In the genomic region with DNA sequence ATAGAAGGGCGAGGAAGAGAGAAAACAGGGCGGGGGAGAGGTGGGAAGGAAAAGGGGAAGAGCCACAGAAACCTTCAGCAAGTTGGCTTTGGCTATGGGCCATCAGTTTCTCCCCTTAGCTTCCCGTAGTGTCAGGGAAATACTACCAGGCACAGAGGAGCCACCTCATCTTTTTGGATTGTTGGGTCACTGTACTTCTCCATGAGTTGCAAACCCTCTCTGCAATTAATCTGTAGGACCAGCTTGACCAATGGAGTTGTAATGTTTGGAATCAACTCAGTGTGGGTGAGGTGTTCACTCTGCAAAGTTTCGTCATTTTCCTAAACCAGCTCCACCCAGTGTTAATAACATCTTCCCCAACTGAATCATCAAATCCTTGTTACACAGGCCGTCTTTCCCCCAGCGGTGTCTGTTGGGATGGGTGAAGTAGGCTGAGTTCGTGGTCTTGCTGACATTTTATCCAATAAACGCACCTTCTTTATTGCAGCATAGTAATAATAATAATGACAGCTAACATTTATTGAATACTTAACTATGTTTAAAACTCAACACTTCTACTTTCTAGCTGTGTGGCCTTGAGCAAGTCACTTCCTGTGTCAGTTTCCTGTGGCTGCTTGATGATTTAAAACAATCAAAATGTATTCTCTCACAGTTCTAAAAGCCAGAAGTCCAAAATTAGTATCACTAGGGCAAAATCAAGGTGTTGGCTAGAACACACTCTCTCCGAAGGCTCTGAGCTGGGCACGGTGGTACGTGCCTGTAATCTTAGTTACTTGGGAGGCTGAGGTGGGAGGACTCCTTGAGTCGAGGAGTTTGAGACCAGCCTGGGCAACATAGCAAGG, we compare ENCODE assay signal across 9 cellular contexts. TPM values are rescaled to one million over a fixed set of nuclear protein-coding genes. Genes with fewer than 3 reads are reported as not detected.
DNase-seq lines count a peak whose midpoint lies in the region; ATAC-seq lines count a peak whose summit lies in the region.
"Had no signal": no experiment of that assay in that cellular context is flagged by ENCODE, and none has a peak within 500 bp of the region (broad histone marks: within the 10 kb centered on the region; RNA-seq: fewer than 3 reads in every experiment).

No MANE protein-coding gene starts in this region.

- peaks cover 12% of the 10 kb centered on the region for H3K4me1 ChIP-seq in effector memory CD4-positive, alpha-beta T cell (ENCODE audit: control insufficient read depth, insufficient read depth, low read length, poor library complexity, severe bottlenecking)

- DNase-seq in RKO (ENCODE audit: low spot score) = peak; percentile 96
- DNase-seq in effector memory CD4-positive, alpha-beta T cell = no peak
- peak; percentile 22 for DNase-seq in pulmonary artery endothelial cell (ENCODE audit: low read depth, low spot score)
- no peak for DNase-seq in NCI-H1417 treated with DMSO at 0.1 percent for 48 hours (lab: John Stamatoyannopoulos, UW)
- DNase-seq in HuH-7.5 (ENCODE audit: low spot score) = no peak
- DNase-seq in medulla oblongata (ENCODE audit: extremely low spot score) = no peak

- no peaks in the 10 kb centered on the region for H3K9me3 ChIP-seq in effector memory CD4-positive, alpha-beta T cell (ENCODE audit: control insufficient read depth, low read length)

- ATAC-seq in GM21723 (IDR thresholded peaks at IDR 0.05; ENCODE audit: unreplicated experiment) (peak; percentile 41), HG02840 (IDR thresholded peaks at IDR 0.05; ENCODE audit: low FRiP score, unreplicated experiment) (no peak)

- H3K4me3 ChIP-seq in effector memory CD4-positive, alpha-beta T cell (ENCODE audit: insufficient read depth, low read depth, low read length, poor library complexity, severe bottlenecking) = no peak overlapping the region

- no peaks in the 10 kb centered on the region for H3K27me3 ChIP-seq in effector memory CD4-positive, alpha-beta T cell (replicated peaks; ENCODE audit: control insufficient read depth, insufficient read depth, low read length, poor library complexity, severe bottlenecking)

- H3K27ac ChIP-seq in effector memory CD4-positive, alpha-beta T cell (ENCODE audit: insufficient read depth, low read length, poor library complexity, severe bottlenecking) = peak overlapping the region; percentile 46
- H3K27ac ChIP-seq: VCaP had no signal

- H3K36me3 ChIP-seq in effector memory CD4-positive, alpha-beta T cell (ENCODE audit: control insufficient read depth, insufficient read depth, low read length) = no peaks in the 10 kb centered on the region

RNA-seq across cellular contexts. Expression of a gene that starts 8.1 kb away (rescaled TPM):
- total RNA-seq in pulmonary artery endothelial cell = 66.0 and 66.3 TPM in 2 replicates

RNA-seq across cellular contexts. Expression of a gene that starts 11.7 kb away (rescaled TPM):
- 11.6 and 15.1 TPM in 2 replicates for total RNA-seq in pulmonary artery endothelial cell

RNA-seq across cellular contexts. Expression of a gene that starts 55.2 kb away (rescaled TPM):
- 0.92 and 1.7 TPM in 2 replicates for total RNA-seq in pulmonary artery endothelial cell

Comparison
In these comparisons a context has a peak if more than half of its experiments do, and no peak if none do; other contexts are left out.
1. DNase-seq: peak in RKO (single experiment) and pulmonary artery endothelial cell (single experiment); none in effector memory CD4-positive, alpha-beta T cell (0 of 3), NCI-H1417 treated with DMSO at 0.1 percent for 48 hours (single experiment), HuH-7.5 (single experiment) and medulla oblongata (single experiment).